In the genomic region with DNA sequence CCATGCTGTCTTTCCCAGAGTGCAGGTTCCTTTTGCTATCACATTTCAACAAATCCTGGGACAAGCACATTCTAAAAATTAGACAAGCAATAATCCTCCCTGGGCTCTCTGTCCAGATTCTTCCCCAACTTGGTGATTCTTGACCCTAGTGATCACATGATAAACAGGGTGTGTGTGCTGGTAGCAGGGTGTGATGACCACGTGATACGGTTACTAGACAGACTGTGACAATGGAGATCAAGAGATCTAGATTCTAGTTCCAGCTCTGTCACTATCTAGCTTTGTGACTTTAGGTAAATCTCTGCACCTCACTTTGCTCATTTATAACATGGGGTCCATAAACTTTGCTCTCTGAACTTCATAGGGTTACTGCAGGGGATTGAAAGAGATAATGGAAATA, we compare ENCODE assay signal across 16 cellular contexts.
"Had no signal": no experiment of that assay in that cellular context is flagged by ENCODE, and none has a peak within 500 bp of the region (broad histone marks: within the 10 kb centered on the region; RNA-seq: fewer than 3 reads in every experiment).

No MANE protein-coding gene starts in this region.

- H3K4me1 ChIP-seq: foreskin keratinocyte, spleen had no signal

- H3K9me3 Mint-ChIP-seq: dendritic cell treated with granulocyte-macrophage colony-stimulating factor and Interleukin-4, amounts not matched to agents 40 ng/mL and 50 ng/mL, for 4 days; effector memory CD8-positive, alpha-beta T cell; naive thymus-derived CD8-positive, alpha-beta T cell; stimulated activated naive CD8-positive, alpha-beta T cell treated with anti-CD3 and anti-CD28 coated beads, Interleukin-15, amount 100 ng/mL, for 72 hours had no signal

- H3K27ac ChIP-seq: foreskin keratinocyte, neutrophil, right atrium auricular region, spleen, thoracic aorta had no signal

- H3K36me3 Mint-ChIP-seq: naive thymus-derived CD8-positive, alpha-beta T cell; stimulated activated naive B cell treated with anti-CD40 and anti-IgM and Interleukin-4, amounts not matched to agents 10 μg/mL and 1 μg/mL and 100 μg/mL, for 72 hours had no signal

- H3K4me3 Mint-ChIP-seq: dendritic cell treated with granulocyte-macrophage colony-stimulating factor and Interleukin-4, amounts not matched to agents 40 ng/mL and 50 ng/mL, for 4 days; effector memory CD8-positive, alpha-beta T cell; naive thymus-derived CD8-positive, alpha-beta T cell; stimulated activated naive B cell treated with anti-CD40 and anti-IgM and Interleukin-4, amounts not matched to agents 10 μg/mL and 1 μg/mL and 100 μg/mL, for 72 hours; stimulated activated naive CD8-positive, alpha-beta T cell treated with anti-CD3 and anti-CD28 coated beads, Interleukin-15, amount 100 ng/mL, for 72 hours had no signal

- H3K9me3 ChIP-seq: neutrophil, right atrium auricular region, spleen, thoracic aorta had no signal

- H3K4me1 Mint-ChIP-seq: naive thymus-derived CD8-positive, alpha-beta T cell; stimulated activated naive CD8-positive, alpha-beta T cell treated with anti-CD3 and anti-CD28 coated beads, Interleukin-15, amount 100 ng/mL, for 72 hours had no signal

- H3K27ac Mint-ChIP-seq: dendritic cell treated with granulocyte-macrophage colony-stimulating factor and Interleukin-4, amounts not matched to agents 40 ng/mL and 50 ng/mL, for 4 days; naive thymus-derived CD8-positive, alpha-beta T cell; stimulated activated naive B cell treated with anti-CD40 and anti-IgM and Interleukin-4, amounts not matched to agents 10 μg/mL and 1 μg/mL and 100 μg/mL, for 72 hours; stimulated activated naive CD8-positive, alpha-beta T cell treated with anti-CD3 and anti-CD28 coated beads, Interleukin-15, amount 100 ng/mL, for 72 hours had no signal

- DNase-seq: effector memory CD8-positive, alpha-beta T cell; foreskin keratinocyte; hippocampal formation; mesendoderm; naive thymus-derived CD8-positive, alpha-beta T cell; posterior cingulate gyrus; spleen; stimulated activated CD4-positive, alpha-beta T cell treated with anti-CD3 and anti-CD28 coated beads, Interleukin-2, amount 100 ng/mL, for 24 hours; stimulated activated CD4-positive, alpha-beta T cell treated with anti-CD3 and anti-CD28 coated beads, Interleukin-4, amount 100 ng/mL, for 4 hours; stimulated activated naive B cell treated with anti-CD40 and anti-IgM and Interleukin-4, amounts not matched to agents 10 μg/mL and 1 μg/mL and 100 μg/mL, for 72 hours; stimulated activated naive CD8-positive, alpha-beta T cell treated with anti-CD3 and anti-CD28 coated beads, Interleukin-15, amount 100 ng/mL, for 72 hours; substantia nigra had no signal

- H3K4me3 ChIP-seq: right atrium auricular region, spleen, thoracic aorta had no signal

- ATAC-seq: effector memory CD8-positive, alpha-beta T cell; foreskin keratinocyte; naive thymus-derived CD8-positive, alpha-beta T cell; stimulated activated naive B cell treated with anti-CD40 and anti-IgM and Interleukin-4, amounts not matched to agents 10 μg/mL and 1 μg/mL and 100 μg/mL, for 72 hours; stimulated activated naive CD8-positive, alpha-beta T cell treated with anti-CD3 and anti-CD28 coated beads, Interleukin-15, amount 100 ng/mL, for 72 hours had no signal

- H3K27me3 Mint-ChIP-seq: stimulated activated naive CD8-positive, alpha-beta T cell treated with anti-CD3 and anti-CD28 coated beads, Interleukin-15, amount 100 ng/mL, for 72 hours had no signal

- H3K27me3 ChIP-seq: foreskin keratinocyte, neutrophil, right atrium auricular region, spleen had no signal

- H3K36me3 ChIP-seq: neutrophil, right atrium auricular region, spleen, thoracic aorta had no signal
